23 cellular contexts compared by ENCODE assay signal in genomic region chr15:45729146-45729545, GRCh38.
DNase-seq lines count a peak whose midpoint lies in the region; ATAC-seq and TF ChIP-seq lines count a peak whose summit lies in the region.
"Had no signal": no experiment of that assay in that cellular context is flagged by ENCODE, and none has a peak within 500 bp of the region (broad histone marks: within the 10 kb centered on the region; RNA-seq: fewer than 3 reads in every experiment).

No MANE protein-coding gene starts in this region.

- peaks cover 4% of the 10 kb centered on the region; the same call in 1 of the 2 replicates for H3K4me1 ChIP-seq in PC-3 (ENCODE audit: insufficient read depth, low read length)
- H3K4me1 ChIP-seq: spleen had no signal

- CTCF ChIA-PET in PC-3 (lab: Charles Lee): no interaction called here

- no peak overlapping the region for H3K9ac ChIP-seq in PC-3 (ENCODE audit: low read length)

- 0 out of 2 replicates have a peak overlapping the region, but pooled peaks have one; percentile 2 for H2AFZ ChIP-seq in PC-3 (ENCODE audit: low read length)

- H4K20me1 ChIP-seq in PC-3 (ENCODE audit: low read length): no peaks in the 10 kb centered on the region

- no peaks in the 10 kb centered on the region for H3K9me2 ChIP-seq in PC-3 (replicated peaks; ENCODE audit: low read length)

- BruUV-seq in PC-3 (replicated peaks; lab: Mats Ljungman, UMichigan): no TSS peak

- no peak overlapping the region for H3K27ac Mint-ChIP-seq in activated naive CD8-positive, alpha-beta T cell treated with anti-CD3 and anti-CD28 coated beads for 36 hours
- H3K27ac Mint-ChIP-seq: activated CD4-positive, alpha-beta memory T cell treated with anti-CD3 and anti-CD28 coated beads, Interleukin-2, amount 10 ng/mL, durations not matched to agents 7 days and 5 days; activated naive CD8-positive, alpha-beta T cell treated with anti-CD3 and anti-CD28 coated beads, Interleukin-2, amount 50 U/mL, for 24 hours; naive B cell; stimulated activated effector memory CD8-positive, alpha-beta T cell treated with anti-CD3 and anti-CD28 coated beads, Interleukin-12 subunit alpha, Interleukin-12 subunit beta, amount 100 ng/mL, for 72 hours had no signal

- H3K9me3 Mint-ChIP-seq in activated naive CD8-positive, alpha-beta T cell treated with anti-CD3 and anti-CD28 coated beads for 36 hours: no peaks in the 10 kb centered on the region
- H3K9me3 Mint-ChIP-seq: activated CD4-positive, alpha-beta memory T cell treated with anti-CD3 and anti-CD28 coated beads, Interleukin-2, amount 10 ng/mL, durations not matched to agents 7 days and 5 days; activated naive CD8-positive, alpha-beta T cell treated with anti-CD3 and anti-CD28 coated beads, Interleukin-2, amount 50 U/mL, for 24 hours; stimulated activated effector memory CD8-positive, alpha-beta T cell treated with anti-CD3 and anti-CD28 coated beads, Interleukin-12 subunit alpha, Interleukin-12 subunit beta, amount 100 ng/mL, for 72 hours had no signal

- POLR2A ChIA-PET in PC-3 (lab: Charles Lee; ENCODE audit: unreplicated experiment): no interaction called here

- peaks cover 6% of the 10 kb centered on the region for H3K27me3 Mint-ChIP-seq in activated naive CD8-positive, alpha-beta T cell treated with anti-CD3 and anti-CD28 coated beads for 36 hours

- no peaks in the 10 kb centered on the region for H3F3A ChIP-seq in PC-3 (ENCODE audit: low read length, unreplicated experiment)

- H3K9me3 ChIP-seq in PC-3 (ENCODE audit: low read length): no peaks in the 10 kb centered on the region
- H3K9me3 ChIP-seq: heart left ventricle, spleen had no signal

- no peaks in the 10 kb centered on the region for H3K79me2 ChIP-seq in PC-3 (ENCODE audit: low read length)

- H3K27ac ChIP-seq in PC-3 (ENCODE audit: low read length): no peak overlapping the region
- H3K27ac ChIP-seq: heart left ventricle, spleen had no signal

- H3K36me3 ChIP-seq in PC-3 (ENCODE audit: low read depth, low read length): no peaks in the 10 kb centered on the region
- H3K36me3 ChIP-seq: heart left ventricle, spleen had no signal

- ATAC-seq in PC-3: peak; percentile 90
- ATAC-seq in HG03521 (IDR thresholded peaks at IDR 0.05; ENCODE audit: unreplicated experiment): no peak
- ATAC-seq: activated CD4-positive, CD25-positive, alpha-beta regulatory T cell treated with anti-CD3 and anti-CD28 coated beads, Interleukin-2, amount 50 U/mL, for 24 hours; activated naive CD8-positive, alpha-beta T cell treated with anti-CD3 and anti-CD28 coated beads, Interleukin-2, amount 50 U/mL, for 24 hours; heart left ventricle; stimulated activated effector memory CD8-positive, alpha-beta T cell treated with anti-CD3 and anti-CD28 coated beads, Interleukin-12 subunit alpha, Interleukin-12 subunit beta, amount 100 ng/mL, for 72 hours had no signal

- no peak overlapping the region for H3K4me3 Mint-ChIP-seq in activated naive CD8-positive, alpha-beta T cell treated with anti-CD3 and anti-CD28 coated beads for 36 hours
- H3K4me3 Mint-ChIP-seq: activated CD4-positive, alpha-beta memory T cell treated with anti-CD3 and anti-CD28 coated beads, Interleukin-2, amount 10 ng/mL, durations not matched to agents 7 days and 5 days; activated naive CD8-positive, alpha-beta T cell treated with anti-CD3 and anti-CD28 coated beads, Interleukin-2, amount 50 U/mL, for 24 hours; naive B cell; stimulated activated effector memory CD8-positive, alpha-beta T cell treated with anti-CD3 and anti-CD28 coated beads, Interleukin-12 subunit alpha, Interleukin-12 subunit beta, amount 100 ng/mL, for 72 hours had no signal

- H3K4me1 Mint-ChIP-seq in activated naive CD8-positive, alpha-beta T cell treated with anti-CD3 and anti-CD28 coated beads for 36 hours: no peaks in the 10 kb centered on the region
- H3K4me1 Mint-ChIP-seq: activated CD4-positive, alpha-beta memory T cell treated with anti-CD3 and anti-CD28 coated beads, Interleukin-2, amount 10 ng/mL, durations not matched to agents 7 days and 5 days; activated naive CD8-positive, alpha-beta T cell treated with anti-CD3 and anti-CD28 coated beads, Interleukin-2, amount 50 U/mL, for 24 hours; naive B cell; stimulated activated effector memory CD8-positive, alpha-beta T cell treated with anti-CD3 and anti-CD28 coated beads, Interleukin-12 subunit alpha, Interleukin-12 subunit beta, amount 100 ng/mL, for 72 hours had no signal

- H3K27me3 ChIP-seq in PC-3 (ENCODE audit: low read length): no peaks in the 10 kb centered on the region
- H3K27me3 ChIP-seq: heart left ventricle had no signal

- TF ChIP-seq CTCF in PC-3 (conservative IDR thresholded peaks at IDR 0.05; ENCODE audit: low read depth, low read length) (no peak), fibroblast of mammary gland (conservative IDR thresholded peaks at IDR 0.05; ENCODE audit: control insufficient read depth, insufficient read depth, low read depth, low read length) (no peak)

- peak overlapping the region; percentile 57 for H3K4me2 ChIP-seq in PC-3 (ENCODE audit: low read length)

- DNase-seq in EL (peak; percentile 25), PC-3 (peak; percentile 44), fibroblast of mammary gland (ENCODE audit: low read depth) (peak; percentile 10), renal cortical epithelial cell (ENCODE audit: low read depth) (peak; percentile 6), NCI-H1436 (lab: John Stamatoyannopoulos, UW) (no peak)
- no peak for DNase-seq in activated naive CD8-positive, alpha-beta T cell treated with anti-CD3 and anti-CD28 coated beads for 36 hours
- DNase-seq: activated CD4-positive, alpha-beta memory T cell treated with anti-CD3 and anti-CD28 coated beads, Interleukin-2, amount 10 ng/mL, durations not matched to agents 7 days and 5 days; activated effector memory CD4-positive, alpha-beta T cell treated with Interleukin-2 at 50 U/mL for 16 hours; activated naive CD8-positive, alpha-beta T cell treated with anti-CD3 and anti-CD28 coated beads, Interleukin-2, amount 50 U/mL, for 24 hours; Calu3; heart left ventricle; mesenchymal stem cell; naive B cell; NCI-H2081 treated with DMSO at 0.1 percent for 48 hours; NCI-H446; nucleus accumbens; SHP77 treated with DMSO at 0.1 percent for 48 hours; spleen; stimulated activated CD4-positive, alpha-beta T cell treated with anti-CD3 and anti-CD28 coated beads, Interleukin-2, amount 100 ng/mL, for 48 hours; SW 1271 had no signal

- intact Hi-C loops in PC-3 (cut with micrococcal nuclease): no loop called here

- no peaks in the 10 kb centered on the region for H3K36me3 Mint-ChIP-seq in activated naive CD8-positive, alpha-beta T cell treated with anti-CD3 and anti-CD28 coated beads for 36 hours
- H3K36me3 Mint-ChIP-seq: naive B cell; stimulated activated effector memory CD8-positive, alpha-beta T cell treated with anti-CD3 and anti-CD28 coated beads, Interleukin-12 subunit alpha, Interleukin-12 subunit beta, amount 100 ng/mL, for 72 hours had no signal

- H3K4me3 ChIP-seq in PC-3 (ENCODE audit: low read length): no peak overlapping the region
- no peak overlapping the region for H3K4me3 ChIP-seq in fibroblast of mammary gland (ENCODE audit: control insufficient read depth, low read depth, low read length)
- H3K4me3 ChIP-seq: heart left ventricle, spleen had no signal

Comparison
In these comparisons a context has a peak if more than half of its experiments do, and no peak if none do; other contexts are left out.
1. DNase-seq: peak in EL (single experiment), PC-3 (single experiment), fibroblast of mammary gland (single experiment) and renal cortical epithelial cell (single experiment); none in NCI-H1436 (single experiment) and activated naive CD8-positive, alpha-beta T cell treated with anti-CD3 and anti-CD28 coated beads for 36 hours (single experiment).